Comparison of ENCODE assay signal across 17 cellular contexts in the genomic region with DNA sequence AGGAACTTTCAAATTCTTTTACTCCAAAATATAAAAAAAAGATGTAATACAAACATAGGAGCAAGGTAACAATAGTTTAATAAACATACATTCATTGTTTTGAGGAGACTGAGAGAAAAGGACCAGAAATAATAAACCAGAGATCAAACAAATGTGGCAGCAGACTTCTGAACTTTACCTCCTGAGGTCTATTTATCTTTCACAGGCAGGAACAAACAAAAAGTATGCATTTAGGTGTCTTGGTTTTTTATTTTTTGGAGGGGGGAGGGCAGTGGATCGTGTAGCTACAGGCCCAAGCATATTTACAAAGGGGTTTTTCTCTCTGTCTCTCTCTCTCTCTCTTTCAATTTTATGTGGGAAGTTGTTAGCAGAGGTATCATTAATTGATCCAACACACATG. TPM values are rescaled to one million over a fixed set of nuclear protein-coding genes. Genes with fewer than 3 reads are reported as not detected.
A peak's percentile ranks its signal among the peaks of the same experiment; 100 is the strongest.
DNase-seq lines count a peak whose midpoint lies in the region; ATAC-seq and TF ChIP-seq lines count a peak whose summit lies in the region.
"Had no signal": no experiment of that assay in that cellular context is flagged by ENCODE, and none has a peak within 500 bp of the region (broad histone marks: within the 10 kb centered on the region; RNA-seq: fewer than 3 reads in every experiment).

No MANE protein-coding gene starts in this region.

- in situ Hi-C loops in HAP-1 (cut with MboI; ENCODE audit: low sequenced_read_pairs) = no loop called here

- H3K36me3 Mint-ChIP-seq in central memory CD8-positive, alpha-beta T cell (ENCODE audit: insufficient read depth) = peaks cover 16% of the 10 kb centered on the region
- H3K36me3 Mint-ChIP-seq in neural progenitor cell = peaks cover 51% of the 10 kb centered on the region

- no peak overlapping the region for H2AFZ ChIP-seq in neural progenitor cell (replicated peaks)

- H3K4me3 ChIP-seq in right lobe of liver (no peak overlapping the region), neural progenitor cell (no peak overlapping the region), HAP-1 (no peak overlapping the region)
- H3K4me3 ChIP-seq: psoas muscle had no signal

- no peak for TF ChIP-seq CTCF in right lobe of liver (IDR thresholded peaks at IDR 0.05)
- no peak for TF ChIP-seq CTCF in neural progenitor cell (IDR thresholded peaks at IDR 0.05)

- no peaks in the 10 kb centered on the region for H3K9me3 Mint-ChIP-seq in stimulated activated naive CD8-positive, alpha-beta T cell treated with anti-CD3 and anti-CD28 coated beads, Interleukin-15, amount 100 ng/mL, for 72 hours
- no peaks in the 10 kb centered on the region for H3K9me3 Mint-ChIP-seq in central memory CD8-positive, alpha-beta T cell
- H3K9me3 Mint-ChIP-seq in neural progenitor cell = peaks cover 21% of the 10 kb centered on the region
- H3K9me3 Mint-ChIP-seq: activated CD4-positive, alpha-beta T cell treated with anti-CD3 and anti-CD28 coated beads, Interleukin-2, amount 10 ng/mL, durations not matched to agents 7 days and 5 days; activated naive CD4-positive, alpha-beta T cell treated with anti-CD3 and anti-CD28 coated beads, Interleukin-2, amount 50 U/mL, for 72 hours had no signal

- peaks cover 50% of the 10 kb centered on the region for H3K4me1 Mint-ChIP-seq in stimulated activated naive CD8-positive, alpha-beta T cell treated with anti-CD3 and anti-CD28 coated beads, Interleukin-15, amount 100 ng/mL, for 72 hours
- peaks cover 61% of the 10 kb centered on the region for H3K4me1 Mint-ChIP-seq in central memory CD8-positive, alpha-beta T cell
- peaks cover 17% of the 10 kb centered on the region for H3K4me1 Mint-ChIP-seq in neural progenitor cell

- intact Hi-C loops in right lobe of liver (cut with DNase I) = no loop called here

- DNase-seq in stimulated activated naive CD8-positive, alpha-beta T cell treated with anti-CD3 and anti-CD28 coated beads, Interleukin-15, amount 100 ng/mL, for 72 hours = no peak
- DNase-seq in stimulated activated naive CD8-positive, alpha-beta T cell treated with anti-CD3 and anti-CD28 coated beads, Interleukin-15, Interleukin-2, amounts not matched to agents 100 U/mL and 50 U/mL, for 24 hours = no peak
- no peak for DNase-seq in central memory CD8-positive, alpha-beta T cell (ENCODE audit: low spot score in 2 of 2)
- DNase-seq in right lobe of liver = no peak
- no peak for DNase-seq in neural progenitor cell (ENCODE audit: low spot score)
- DNase-seq in iPS-NIHi11 (ENCODE audit: low spot score) = no peak
- no peak for DNase-seq in HAP-1 (ENCODE audit: low spot score in 2 of 2)
- no peak for DNase-seq in activated gamma-delta T cell (lab: John Stamatoyannopoulos, UW)
- DNase-seq: activated CD4-positive, alpha-beta T cell treated with anti-CD3 and anti-CD28 coated beads, Interleukin-2, amount 10 ng/mL, durations not matched to agents 7 days and 5 days; activated T-cell treated with anti-CD3 and anti-CD28 coated beads for 4 hours; brain microvascular endothelial cell; COR-L47; NCI-H2029; NCI-H82; psoas muscle; stimulated activated CD4-positive, alpha-beta T cell treated with anti-CD3 and anti-CD28 coated beads, Interleukin-15, amount 100 ng/mL, for 24 hours had no signal

- no peaks in the 10 kb centered on the region for H3K27me3 Mint-ChIP-seq in stimulated activated naive CD8-positive, alpha-beta T cell treated with anti-CD3 and anti-CD28 coated beads, Interleukin-15, amount 100 ng/mL, for 72 hours
- H3K27me3 Mint-ChIP-seq in central memory CD8-positive, alpha-beta T cell = no peaks in the 10 kb centered on the region
- peaks cover 2% of the 10 kb centered on the region for H3K27me3 Mint-ChIP-seq in neural progenitor cell (ENCODE audit: insufficient read depth, low read depth)
- H3K27me3 Mint-ChIP-seq: activated CD4-positive, alpha-beta T cell treated with anti-CD3 and anti-CD28 coated beads, Interleukin-2, amount 10 ng/mL, durations not matched to agents 7 days and 5 days had no signal

- ATAC-seq in stimulated activated naive CD8-positive, alpha-beta T cell treated with anti-CD3 and anti-CD28 coated beads, Interleukin-15, amount 100 ng/mL, for 72 hours = no peak
- no peak for ATAC-seq in stimulated activated naive CD8-positive, alpha-beta T cell treated with anti-CD3 and anti-CD28 coated beads, Interleukin-15, Interleukin-2, amounts not matched to agents 100 U/mL and 50 U/mL, for 24 hours
- ATAC-seq in central memory CD8-positive, alpha-beta T cell (replicated peaks; ENCODE audit: extremely low read depth, poor library complexity, severe bottlenecking) = no peak
- ATAC-seq in right lobe of liver = peak; percentile 60 to 78 (median 64)
- ATAC-seq: psoas muscle had no signal

- H3K27me3 ChIP-seq in right lobe of liver (no peaks in the 10 kb centered on the region), neural progenitor cell (no peaks in the 10 kb centered on the region), HAP-1 (ENCODE audit: low read depth) (no peaks in the 10 kb centered on the region)
- H3K27me3 ChIP-seq: brain microvascular endothelial cell had no signal

- 8% methylated on average over 1 of the region's 1 CpG for WGBS in right lobe of liver (ENCODE audit: insufficient coverage, low coverage, low lambda C conversion rate, missing lambda C conversion rate)

- no peak overlapping the region for H3K4me3 Mint-ChIP-seq in stimulated activated naive CD8-positive, alpha-beta T cell treated with anti-CD3 and anti-CD28 coated beads, Interleukin-15, amount 100 ng/mL, for 72 hours
- H3K4me3 Mint-ChIP-seq in central memory CD8-positive, alpha-beta T cell = no peak overlapping the region
- H3K4me3 Mint-ChIP-seq in neural progenitor cell = no peak overlapping the region
- H3K4me3 Mint-ChIP-seq: activated CD4-positive, alpha-beta T cell treated with anti-CD3 and anti-CD28 coated beads, Interleukin-2, amount 10 ng/mL, durations not matched to agents 7 days and 5 days had no signal

- H3K27ac Mint-ChIP-seq in stimulated activated naive CD8-positive, alpha-beta T cell treated with anti-CD3 and anti-CD28 coated beads, Interleukin-15, amount 100 ng/mL, for 72 hours = peak overlapping the region; percentile 42 to 59
- H3K27ac Mint-ChIP-seq in central memory CD8-positive, alpha-beta T cell (ENCODE audit: low read depth) = peak overlapping the region; percentile 26
- H3K27ac Mint-ChIP-seq in neural progenitor cell = no peak overlapping the region
- H3K27ac Mint-ChIP-seq: activated CD4-positive, alpha-beta T cell treated with anti-CD3 and anti-CD28 coated beads, Interleukin-2, amount 10 ng/mL, durations not matched to agents 7 days and 5 days had no signal

- peak overlapping the region in 2 of 3 donors; percentile 33 to 45 for H3K27ac ChIP-seq in right lobe of liver
- H3K27ac ChIP-seq in neural progenitor cell = no peak overlapping the region
- H3K27ac ChIP-seq: brain microvascular endothelial cell, psoas muscle had no signal

- peaks cover 100% of the 10 kb centered on the region for H3K79me2 ChIP-seq in neural progenitor cell (ENCODE audit: low read depth)

- no peak for TF ChIP-seq POLR2A in right lobe of liver (IDR thresholded peaks at IDR 0.05)

- peaks cover 7% of the 10 kb centered on the region for H3F3A ChIP-seq in neural progenitor cell (ENCODE audit: low read depth)

- H3K36me3 ChIP-seq in right lobe of liver = no peaks in the 10 kb centered on the region
- H3K36me3 ChIP-seq in neural progenitor cell = peaks cover 8% of the 10 kb centered on the region
- peaks cover 19% of the 10 kb centered on the region for H3K36me3 ChIP-seq in HAP-1 (replicated peaks)

- no peak overlapping the region for H3K9ac ChIP-seq in neural progenitor cell

- peaks cover 0 to 31% (median 9%) of the 10 kb centered on the region in 4 donors for H3K4me1 ChIP-seq in right lobe of liver
- peaks cover 11% of the 10 kb centered on the region for H3K4me1 ChIP-seq in neural progenitor cell
- H3K4me1 ChIP-seq in HAP-1 = peaks cover 10% of the 10 kb centered on the region

- peaks cover 66% of the 10 kb centered on the region for H4K20me1 ChIP-seq in neural progenitor cell (ENCODE audit: low read depth)

- H3K4me2 ChIP-seq in neural progenitor cell = no peak overlapping the region

- H3K9me3 ChIP-seq in right lobe of liver = no peaks in the 10 kb centered on the region
- no peaks in the 10 kb centered on the region for H3K9me3 ChIP-seq in neural progenitor cell (ENCODE audit: low read depth)
- no peaks in the 10 kb centered on the region for H3K9me3 ChIP-seq in HAP-1
- H3K9me3 ChIP-seq: psoas muscle had no signal

RNA-seq across cellular contexts. Expression of a gene that starts 5.6 kb away (rescaled TPM):
- total RNA-seq in right lobe of liver (10 to 100 TPM; 15.0 to 36.5 (median 30.1) TPM), neural progenitor cell (ENCODE audit: low replicate concordance) (87.7 and 102 TPM in 2 replicates)

Comparison
In these comparisons a context has a peak if more than half of its experiments do, and no peak if none do; other contexts are left out.
1. ATAC-seq: peak in right lobe of liver (4 of 4); none in stimulated activated naive CD8-positive, alpha-beta T cell treated with anti-CD3 and anti-CD28 coated beads, Interleukin-15, amount 100 ng/mL, for 72 hours (single experiment), stimulated activated naive CD8-positive, alpha-beta T cell treated with anti-CD3 and anti-CD28 coated beads, Interleukin-15, Interleukin-2, amounts not matched to agents 100 U/mL and 50 U/mL, for 24 hours (single experiment) and central memory CD8-positive, alpha-beta T cell (single experiment).